Comparison of ENCODE assay signal across 8 cellular contexts in genomic region chr4:7073526-7074390, GRCh38. TPM values are rescaled to one million over a fixed set of nuclear protein-coding genes. Genes with fewer than 3 reads are reported as not detected.
DNase-seq lines count a peak whose midpoint lies in the region; ATAC-seq and TF ChIP-seq lines count a peak whose summit lies in the region.

No MANE protein-coding gene starts in this region.

- POLR2A ChIA-PET in activated CD4-positive, alpha-beta T cell treated with anti-CD3 and anti-CD28 coated beads for 36 hours (lab: Charles Lee) = no interaction called here

- H3K4me1 Mint-ChIP-seq in activated CD4-positive, alpha-beta T cell treated with anti-CD3 and anti-CD28 coated beads for 36 hours = peaks cover 8% of the 10 kb centered on the region

- no peaks in the 10 kb centered on the region for H3K9me3 Mint-ChIP-seq in activated CD4-positive, alpha-beta T cell treated with anti-CD3 and anti-CD28 coated beads for 36 hours (ENCODE audit: low read depth)

- H3K9ac ChIP-seq in liver (ENCODE audit: low read depth in 1 of 2, low read length in 2 of 2) = no peak overlapping the region

- H3K4me3 ChIP-seq in WERI-Rb-1 (ENCODE audit: low read depth, low read length) (no peak overlapping the region), liver (ENCODE audit: low read depth in 1 of 3, low read length in 3 of 3) (no peak overlapping the region), gastroesophageal sphincter (no peak overlapping the region)

- H3K27ac Mint-ChIP-seq in activated CD4-positive, alpha-beta T cell treated with anti-CD3 and anti-CD28 coated beads for 36 hours = no peak overlapping the region

- H3K36me3 ChIP-seq in WERI-Rb-1 = no peaks in the 10 kb centered on the region
- no peaks in the 10 kb centered on the region for H3K36me3 ChIP-seq in liver (ENCODE audit: control insufficient read depth in 4 of 4, insufficient read depth in 3 of 4, low read depth in 1 of 4, low read length in 3 of 4)
- H3K36me3 ChIP-seq in gastroesophageal sphincter = no peaks in the 10 kb centered on the region

- intact Hi-C loops in activated CD4-positive, alpha-beta T cell treated with anti-CD3 and anti-CD28 coated beads for 36 hours (cut with DNase I, micrococcal nuclease) = no loop called here

- peak; percentile 38 for DNase-seq in activated CD4-positive, alpha-beta T cell treated with anti-CD3 and anti-CD28 coated beads for 36 hours
- DNase-seq in activated CD4-positive, alpha-beta T cell treated with anti-CD3 and anti-CD28 coated beads for 4 hours = no peak
- DNase-seq in NCI-H1694 (lab: John Stamatoyannopoulos, UW) (peak; percentile 73), WERI-Rb-1 (peak; percentile 70)

- H3K4me1 ChIP-seq in liver (ENCODE audit: control insufficient read depth in 4 of 4, insufficient read depth in 4 of 4, low read length in 3 of 4) = peaks cover 0 to 4% (median 2%) of the 10 kb centered on the region in 4 donors
- H3K4me1 ChIP-seq in gastroesophageal sphincter = peaks cover 0 to 20% (median 3%) of the 10 kb centered on the region in 3 donors

- WGBS in liver = 74% methylated on average over 18 of the region's 18 CpGs
- WGBS in gastroesophageal sphincter (ENCODE audit: low coverage in 1 of 2), 2 donors = 78 to 89% methylated on average over 3 to 5 of the region's 18 CpGs

- peaks cover 2% of the 10 kb centered on the region for H3K27me3 Mint-ChIP-seq in activated CD4-positive, alpha-beta T cell treated with anti-CD3 and anti-CD28 coated beads for 36 hours

- TF ChIP-seq CTCF in WERI-Rb-1 (IDR thresholded peaks at IDR 0.05; ENCODE audit: low read depth, low read length) (no peak), liver (IDR thresholded peaks at IDR 0.05; ENCODE audit: low read depth, low read length, missing input control) (no peak), gastroesophageal sphincter (IDR thresholded peaks at IDR 0.05) (no peak)

- TF ChIP-seq RAD21 in liver (IDR thresholded peaks at IDR 0.05) = no peak

- no peak overlapping the region for H3K27ac ChIP-seq in WERI-Rb-1
- H3K27ac ChIP-seq in liver (ENCODE audit: low read depth in 1 of 2, low read length in 2 of 2) = no peak overlapping the region
- no peak overlapping the region for H3K27ac ChIP-seq in gastroesophageal sphincter

- no peaks in the 10 kb centered on the region for H3K36me3 Mint-ChIP-seq in activated CD4-positive, alpha-beta T cell treated with anti-CD3 and anti-CD28 coated beads for 36 hours (ENCODE audit: low read depth)

- no peak overlapping the region for H3K4me3 Mint-ChIP-seq in activated CD4-positive, alpha-beta T cell treated with anti-CD3 and anti-CD28 coated beads for 36 hours

- H3K27me3 ChIP-seq in WERI-Rb-1 (ENCODE audit: insufficient read depth, low read depth, severe bottlenecking) (no peaks in the 10 kb centered on the region), liver (ENCODE audit: control insufficient read depth in 4 of 4, insufficient read depth in 4 of 4, low read length in 3 of 4) (no peaks in the 10 kb centered on the region), gastroesophageal sphincter (no peaks in the 10 kb centered on the region)

- ATAC-seq in activated CD4-positive, alpha-beta T cell treated with anti-CD3 and anti-CD28 coated beads for 36 hours = peak; percentile 24
- ATAC-seq in HG03521 (IDR thresholded peaks at IDR 0.05; ENCODE audit: unreplicated experiment) = no peak
- ATAC-seq in HG02970 (IDR thresholded peaks at IDR 0.05; ENCODE audit: low FRiP score, unreplicated experiment) = no peak
- no peak for ATAC-seq in gastroesophageal sphincter

- CTCF ChIA-PET in activated CD4-positive, alpha-beta T cell treated with anti-CD3 and anti-CD28 coated beads for 36 hours (lab: Charles Lee) = interaction anchor here (10.3 kb wide), 1 partner anchor 30 kb away, joined by 126 read pairs; the partner anchor contains the start of gene TADA2B

- H3K9me3 ChIP-seq in WERI-Rb-1 (ENCODE audit: severe bottlenecking) (no peaks in the 10 kb centered on the region), liver (ENCODE audit: control insufficient read depth in 4 of 4, low read length in 3 of 4) (no peaks in the 10 kb centered on the region), gastroesophageal sphincter (no peaks in the 10 kb centered on the region)

- no peak for TF ChIP-seq EP300 in gastroesophageal sphincter (IDR thresholded peaks at IDR 0.05)

- no peak for TF ChIP-seq POLR2A in gastroesophageal sphincter (IDR thresholded peaks at IDR 0.05)

TF ChIP-seq in liver, 16 proteins besides CTCF, POLR2A, EP300 and RAD21:
- TF ChIP-seq FOXA2 (IDR thresholded peaks at IDR 0.05) = no peak
- no peak for TF ChIP-seq EGR1 (IDR thresholded peaks at IDR 0.05; ENCODE audit: low read depth in 2 of 2)
- TF ChIP-seq FOXA1 (IDR thresholded peaks at IDR 0.05) = no peak
- TF ChIP-seq SP1 (IDR thresholded peaks at IDR 0.05) = peak; percentile 22
- TF ChIP-seq, protein P1, sequence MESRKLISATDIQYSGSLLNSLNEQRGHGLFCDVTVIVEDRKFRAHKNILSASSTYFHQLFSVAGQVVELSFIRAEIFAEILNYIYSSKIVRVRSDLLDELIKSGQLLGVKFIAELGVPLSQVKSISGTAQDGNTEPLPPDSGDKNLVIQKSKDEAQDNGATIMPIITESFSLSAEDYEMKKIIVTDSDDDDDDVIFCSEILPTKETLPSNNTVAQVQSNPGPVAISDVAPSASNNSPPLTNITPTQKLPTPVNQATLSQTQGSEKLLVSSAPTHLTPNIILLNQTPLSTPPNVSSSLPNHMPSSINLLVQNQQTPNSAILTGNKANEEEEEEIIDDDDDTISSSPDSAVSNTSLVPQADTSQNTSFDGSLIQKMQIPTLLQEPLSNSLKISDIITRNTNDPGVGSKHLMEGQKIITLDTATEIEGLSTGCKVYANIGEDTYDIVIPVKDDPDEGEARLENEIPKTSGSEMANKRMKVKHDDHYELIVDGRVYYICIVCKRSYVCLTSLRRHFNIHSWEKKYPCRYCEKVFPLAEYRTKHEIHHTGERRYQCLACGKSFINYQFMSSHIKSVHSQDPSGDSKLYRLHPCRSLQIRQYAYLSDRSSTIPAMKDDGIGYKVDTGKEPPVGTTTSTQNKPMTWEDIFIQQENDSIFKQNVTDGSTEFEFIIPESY (IDR thresholded peaks at IDR 0.05) = no peak
- no peak for TF ChIP-seq HNF4G (IDR thresholded peaks at IDR 0.05)

RNA-seq across cellular contexts. Expression of gene GRPEL1, which starts 5.9 kb away (rescaled TPM):
- 10 to 100 TPM; 81.0 to 93.0 TPM for total RNA-seq in activated CD4-positive, alpha-beta T cell treated with anti-CD3 and anti-CD28 coated beads for 36 hours
- 10 to 100 TPM in 1 of 2 donors, 1 to 10 TPM in 1; 9.8 to 35.2 TPM for total RNA-seq in liver
- polyA plus RNA-seq in liver = 10 to 100 TPM; 45.2 to 98.1 TPM
- total RNA-seq in gastroesophageal sphincter = 10 to 100 TPM; 14.0 to 32.8 (median 23.9) TPM

RNA-seq across cellular contexts. Expression of gene TADA2B, which starts 30.6 kb away (rescaled TPM):
- 10 to 100 TPM in 1 of 2 experiments, 1 to 10 TPM in 1; 9.0 to 10.6 TPM for total RNA-seq in activated CD4-positive, alpha-beta T cell treated with anti-CD3 and anti-CD28 coated beads for 36 hours
- total RNA-seq in liver (10 to 100 TPM; 12.8 to 13.8 TPM), gastroesophageal sphincter (10 to 100 TPM; 20.5 to 37.3 (median 28.1) TPM)
- polyA plus RNA-seq in liver = 10 to 100 TPM in 1 of 2 donors, 1 to 10 TPM in 1; 3.6 to 12.5 TPM

Comparison
In these comparisons a context has a peak if more than half of its experiments do, and no peak if none do; other contexts are left out.
1. DNase-seq: peak in activated CD4-positive, alpha-beta T cell treated with anti-CD3 and anti-CD28 coated beads for 36 hours (single experiment), NCI-H1694 (single experiment) and WERI-Rb-1 (single experiment); none in activated CD4-positive, alpha-beta T cell treated with anti-CD3 and anti-CD28 coated beads for 4 hours (0 of 2).